Comparison of ENCODE assay signal across 6 cellular contexts in the genomic region with DNA sequence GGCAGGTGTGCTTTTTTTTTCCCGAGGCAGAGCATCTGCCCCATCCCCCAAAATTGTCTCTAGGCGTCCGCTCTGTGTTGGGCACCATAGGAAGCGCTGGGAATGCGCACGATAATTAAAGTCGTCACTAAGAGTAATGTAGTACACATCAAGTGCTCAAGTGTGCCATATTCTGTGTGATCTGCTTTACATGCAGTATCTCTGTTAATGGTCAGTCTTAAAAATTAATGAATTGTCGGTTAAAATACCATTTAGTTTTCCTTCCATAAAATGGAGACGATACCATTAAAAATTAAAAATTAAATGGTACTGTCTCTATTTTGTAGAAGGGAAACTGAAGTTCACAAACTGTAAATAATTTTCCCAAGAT. TPM values are rescaled to one million over a fixed set of nuclear protein-coding genes. Genes with fewer than 3 reads are reported as not detected.
DNase-seq lines count a peak whose midpoint lies in the region; TF ChIP-seq lines count a peak whose summit lies in the region.

No MANE protein-coding gene starts in this region.

- peak overlapping the region; percentile 86 for H3K4me3 ChIP-seq in WERI-Rb-1 (ENCODE audit: low read depth, low read length)
- H3K4me3 ChIP-seq in liver (ENCODE audit: low read depth in 1 of 3, low read length in 3 of 3): peak overlapping the region; percentile 67 to 94 (median 72)

- peak overlapping the region; percentile 55 for H3K27ac ChIP-seq in WERI-Rb-1
- peak overlapping the region; percentile 90 to 91 for H3K27ac ChIP-seq in liver (ENCODE audit: low read depth in 1 of 2, low read length in 2 of 2)

- intact Hi-C loops in activated naive CD4-positive, alpha-beta T cell treated with anti-CD3 and anti-CD28 coated beads for 36 hours (cut with micrococcal nuclease): no loop called here

- H3K4me3 Mint-ChIP-seq in activated naive CD4-positive, alpha-beta T cell treated with anti-CD3 and anti-CD28 coated beads for 36 hours: peak overlapping the region; percentile 94

- no peak for DNase-seq in activated naive CD4-positive, alpha-beta T cell treated with anti-CD3 and anti-CD28 coated beads for 36 hours
- DNase-seq in activated naive CD4-positive, alpha-beta T cell (lab: John Stamatoyannopoulos, UW): no peak
- DNase-seq in WERI-Rb-1: no peak
- DNase-seq in germinal center (ENCODE audit: low spot score): no peak
- DNase-seq in NCI-H2227 treated with DMSO at 0.1 percent for 48 hours (lab: John Stamatoyannopoulos, UW): no peak

- no peak for TF ChIP-seq RAD21 in liver (IDR thresholded peaks at IDR 0.05)

- peaks cover 48% of the 10 kb centered on the region for H3K4me1 Mint-ChIP-seq in activated naive CD4-positive, alpha-beta T cell treated with anti-CD3 and anti-CD28 coated beads for 36 hours (ENCODE audit: low read depth)

- H3K27me3 ChIP-seq in WERI-Rb-1 (ENCODE audit: insufficient read depth, low read depth, severe bottlenecking): no peaks in the 10 kb centered on the region
- no peaks in the 10 kb centered on the region for H3K27me3 ChIP-seq in liver (ENCODE audit: control insufficient read depth in 4 of 4, insufficient read depth in 4 of 4, low read length in 3 of 4)

- H3K27ac Mint-ChIP-seq in activated naive CD4-positive, alpha-beta T cell treated with anti-CD3 and anti-CD28 coated beads for 36 hours: peak overlapping the region; percentile 95

- TF ChIP-seq CTCF in WERI-Rb-1 (IDR thresholded peaks at IDR 0.05; ENCODE audit: low read depth, low read length): no peak
- no peak for TF ChIP-seq CTCF in liver (IDR thresholded peaks at IDR 0.05; ENCODE audit: low read depth, low read length, missing input control)

- no peaks in the 10 kb centered on the region for H3K27me3 Mint-ChIP-seq in activated naive CD4-positive, alpha-beta T cell treated with anti-CD3 and anti-CD28 coated beads for 36 hours (ENCODE audit: low read depth)

- CTCF ChIA-PET in activated naive CD4-positive, alpha-beta T cell treated with anti-CD3 and anti-CD28 coated beads for 36 hours (lab: Charles Lee): interaction anchor here (0.7 to 1.6 kb wide), 3 partner anchors 11 to 298 kb away, joined by 3 to 6 read pairs (median 3); partner anchors contain the start of gene USP16

- H3K9me3 Mint-ChIP-seq in activated naive CD4-positive, alpha-beta T cell treated with anti-CD3 and anti-CD28 coated beads for 36 hours: no peaks in the 10 kb centered on the region

- H3K36me3 ChIP-seq in WERI-Rb-1 (peaks cover 39% of the 10 kb centered on the region), liver (ENCODE audit: control insufficient read depth in 4 of 4, insufficient read depth in 3 of 4, low read depth in 1 of 4, low read length in 3 of 4) (peaks cover 0 to 1% (median 0%) of the 10 kb centered on the region in 4 donors)

- H3K9ac ChIP-seq in liver (ENCODE audit: low read depth in 1 of 2, low read length in 2 of 2): peak overlapping the region; percentile 88 to 95

- peaks cover 28% of the 10 kb centered on the region for H3K36me3 Mint-ChIP-seq in activated naive CD4-positive, alpha-beta T cell treated with anti-CD3 and anti-CD28 coated beads for 36 hours (ENCODE audit: low read depth)

- H3K4me1 ChIP-seq in liver (ENCODE audit: control insufficient read depth in 4 of 4, insufficient read depth in 4 of 4, low read length in 3 of 4): peaks cover 9 to 26% (median 14%) of the 10 kb centered on the region in 4 donors

- H3K9me3 ChIP-seq in WERI-Rb-1 (ENCODE audit: severe bottlenecking): no peaks in the 10 kb centered on the region
- no peaks in the 10 kb centered on the region for H3K9me3 ChIP-seq in liver (ENCODE audit: control insufficient read depth in 4 of 4, low read length in 3 of 4)

- WGBS in liver: 12% methylated on average over 9 of the region's 9 CpGs

TF ChIP-seq in liver, 16 proteins besides CTCF, POLR2A, EP300 and RAD21:
- TF ChIP-seq YY1 (IDR thresholded peaks at IDR 0.05) (peak; percentile 83), NR2F2 (IDR thresholded peaks at IDR 0.05) (no peak), TAF1 (conservative IDR thresholded peaks at IDR 0.05) (peak; percentile 3), RXRA (IDR thresholded peaks at IDR 0.05) (no peak), HNF4A (conservative IDR thresholded peaks at IDR 0.05) (peak in 1 of 2 donors; percentile 3), REST (IDR thresholded peaks at IDR 0.05) (no peak)
- TF ChIP-seq, protein P1, sequence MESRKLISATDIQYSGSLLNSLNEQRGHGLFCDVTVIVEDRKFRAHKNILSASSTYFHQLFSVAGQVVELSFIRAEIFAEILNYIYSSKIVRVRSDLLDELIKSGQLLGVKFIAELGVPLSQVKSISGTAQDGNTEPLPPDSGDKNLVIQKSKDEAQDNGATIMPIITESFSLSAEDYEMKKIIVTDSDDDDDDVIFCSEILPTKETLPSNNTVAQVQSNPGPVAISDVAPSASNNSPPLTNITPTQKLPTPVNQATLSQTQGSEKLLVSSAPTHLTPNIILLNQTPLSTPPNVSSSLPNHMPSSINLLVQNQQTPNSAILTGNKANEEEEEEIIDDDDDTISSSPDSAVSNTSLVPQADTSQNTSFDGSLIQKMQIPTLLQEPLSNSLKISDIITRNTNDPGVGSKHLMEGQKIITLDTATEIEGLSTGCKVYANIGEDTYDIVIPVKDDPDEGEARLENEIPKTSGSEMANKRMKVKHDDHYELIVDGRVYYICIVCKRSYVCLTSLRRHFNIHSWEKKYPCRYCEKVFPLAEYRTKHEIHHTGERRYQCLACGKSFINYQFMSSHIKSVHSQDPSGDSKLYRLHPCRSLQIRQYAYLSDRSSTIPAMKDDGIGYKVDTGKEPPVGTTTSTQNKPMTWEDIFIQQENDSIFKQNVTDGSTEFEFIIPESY (IDR thresholded peaks at IDR 0.05): no peak

RNA-seq across cellular contexts. Expression of gene CCT8, which starts 0.5 kb away (rescaled TPM):
- 100 to 1,000 TPM; 482 to 515 TPM for total RNA-seq in activated naive CD4-positive, alpha-beta T cell treated with anti-CD3 and anti-CD28 coated beads for 36 hours
- 10 to 100 TPM; 67.5 to 78.2 TPM for total RNA-seq in liver
- polyA plus RNA-seq in liver: 10 to 100 TPM; 47.0 to 48.5 TPM

RNA-seq across cellular contexts. Expression of gene USP16, which starts 49.5 kb away (rescaled TPM):
- total RNA-seq in activated naive CD4-positive, alpha-beta T cell treated with anti-CD3 and anti-CD28 coated beads for 36 hours: 10 to 100 TPM; 36.1 to 36.7 TPM
- total RNA-seq in liver: 10 to 100 TPM; 14.5 to 21.8 TPM
- 10 to 100 TPM; 13.3 to 45.3 TPM for polyA plus RNA-seq in liver

RNA-seq across cellular contexts. Expression of gene RWDD2B, which starts 54.8 kb away (rescaled TPM):
- 10 to 100 TPM; 14.1 to 14.6 TPM for total RNA-seq in activated naive CD4-positive, alpha-beta T cell treated with anti-CD3 and anti-CD28 coated beads for 36 hours
- total RNA-seq in liver: 10 to 100 TPM in 1 of 2 donors, 1 to 10 TPM in 1; 6.1 to 12.5 TPM
- polyA plus RNA-seq in liver: 10 to 100 TPM; 12.5 to 36.3 TPM

RNA-seq across cellular contexts. Expression of gene MAP3K7CL, which starts 56.5 kb away (rescaled TPM):
- total RNA-seq in activated naive CD4-positive, alpha-beta T cell treated with anti-CD3 and anti-CD28 coated beads for 36 hours: 1 to 10 TPM; 4.9 to 6.3 TPM
- 1 to 10 TPM; 2.6 to 3.5 TPM for total RNA-seq in liver
- 1 to 10 TPM; 1.4 to 3.5 TPM for polyA plus RNA-seq in liver

Comparison
In these comparisons a context has a peak if more than half of its experiments do, and no peak if none do; other contexts are left out.
1. RNA of gene CCT8, which starts 0.5 kb away (total RNA-seq): 482 to 515 TPM in activated naive CD4-positive, alpha-beta T cell treated with anti-CD3 and anti-CD28 coated beads for 36 hours; 67.5 to 78.2 TPM in liver; every median in the first group is over 4 times any median in the second.